In genomic region chr1:218468707-218469106, GRCh38 we compare ENCODE assay signal across 1 cellular context.
TF ChIP-seq lines count a peak whose summit lies in the region.

No MANE protein-coding gene starts in this region.

TF ChIP-seq in K562, 482 proteins besides CTCF, POLR2A, EP300 and RAD21:
- TF ChIP-seq MGA (IDR thresholded peaks at IDR 0.05) = no peak
- TF ChIP-seq DLX4 (CRISPR knock-in tag; IDR thresholded peaks at IDR 0.05) = no peak
- no peak for TF ChIP-seq NFIX (CRISPR knock-in tag; IDR thresholded peaks at IDR 0.05; ENCODE audit: low read depth)
- no peak for TF ChIP-seq ZBTB7A (IDR thresholded peaks at IDR 0.05; ENCODE audit: borderline replicate concordance, control insufficient read depth, low read depth, low read length)
- no peak for TF ChIP-seq PHF8 (IDR thresholded peaks at IDR 0.05; ENCODE audit: borderline replicate concordance, low read length)
- TF ChIP-seq NONO (IDR thresholded peaks at IDR 0.05; ENCODE audit: low read depth in 2 of 2, low read length in 1 of 2) = no peak
- no peak for TF ChIP-seq PBX2 (CRISPR knock-in tag; IDR thresholded peaks at IDR 0.05; ENCODE audit: low read depth)
- TF ChIP-seq PBX2 (tag; conservative IDR thresholded peaks at IDR 0.05; ENCODE audit: low read depth) = no peak
- no peak for TF ChIP-seq CREB1 (IDR thresholded peaks at IDR 0.05)
- TF ChIP-seq CREB1 (CRISPR knock-in tag; IDR thresholded peaks at IDR 0.05) = no peak
- TF ChIP-seq NFATC3 (IDR thresholded peaks at IDR 0.05) = no peak
- TF ChIP-seq ARID2 (IDR thresholded peaks at IDR 0.05) = no peak
- no peak for TF ChIP-seq SOX6 (IDR thresholded peaks at IDR 0.05)
- no peak for TF ChIP-seq TGIF2 (CRISPR knock-in tag; IDR thresholded peaks at IDR 0.05)
- no peak for TF ChIP-seq SRSF9 (IDR thresholded peaks at IDR 0.05; ENCODE audit: borderline replicate concordance, low read depth, low read length)
- no peak for TF ChIP-seq NR3C1 (CRISPR knock-in tag; IDR thresholded peaks at IDR 0.05)
- no peak for TF ChIP-seq ZHX1 (conservative IDR thresholded peaks at IDR 0.05; ENCODE audit: low read length)
- no peak for TF ChIP-seq SLC30A9 (CRISPR knock-in tag; IDR thresholded peaks at IDR 0.05)
- no peak for TF ChIP-seq CEBPG (CRISPR knock-in tag; IDR thresholded peaks at IDR 0.05)
- TF ChIP-seq CEBPG (tag; conservative IDR thresholded peaks at IDR 0.05 in 1 of 2, IDR thresholded peaks at IDR 0.05 in 1 of 2) = no peak
